In the genomic region with DNA sequence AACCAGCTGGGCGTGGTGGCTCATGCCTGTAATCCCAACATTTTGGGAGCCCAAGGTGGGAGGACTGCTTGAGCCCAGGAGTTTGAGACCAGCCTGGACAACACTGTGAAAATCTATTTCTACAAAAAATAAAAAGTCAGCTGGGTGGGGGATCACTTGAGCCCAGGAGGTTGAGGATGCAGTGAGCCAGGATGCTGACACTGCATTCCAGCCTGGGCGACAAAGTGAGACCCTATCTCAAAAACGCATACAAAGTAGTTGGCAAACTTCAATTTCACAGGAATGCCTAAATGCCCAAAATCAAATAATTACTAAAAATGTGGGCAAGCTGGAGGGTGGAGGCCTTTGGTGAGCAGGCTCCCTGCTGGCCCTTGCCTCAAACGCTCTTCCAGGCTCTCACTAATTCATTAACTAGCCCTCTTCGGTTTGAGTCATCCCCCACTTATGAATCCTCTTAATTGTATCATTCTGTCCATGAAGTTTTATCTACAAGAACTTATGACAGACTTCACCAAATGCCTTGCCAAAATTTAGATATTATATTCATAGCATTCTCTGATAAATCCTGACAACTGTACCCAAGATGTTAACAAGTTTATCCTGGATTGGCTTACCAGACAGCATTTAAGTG, we compare ENCODE assay signal across 16 cellular contexts.
DNase-seq lines count a peak whose midpoint lies in the region; ATAC-seq, FAIRE-seq and TF ChIP-seq lines count a peak whose summit lies in the region.
"Had no signal": no experiment of that assay in that cellular context is flagged by ENCODE, and none has a peak within 500 bp of the region (broad histone marks: within the 10 kb centered on the region; RNA-seq: fewer than 3 reads in every experiment).

No MANE protein-coding gene starts in this region.

- no peak for ATAC-seq in HG03432 (IDR thresholded peaks at IDR 0.05; ENCODE audit: unreplicated experiment)

- no peaks in the 10 kb centered on the region for H3K79me2 ChIP-seq in astrocyte (ENCODE audit: insufficient read depth, low read length)

- H3K4me3 ChIP-seq in astrocyte (ENCODE audit: insufficient read depth, low read depth, low read length): no peak overlapping the region

- H3K27ac Mint-ChIP-seq in T-helper 2 cell treated with Interferon-gamma antibody and Interleukin-4, amounts not matched to agents 5 μg/mL and 100 μg/mL, for 36 hours: peak overlapping the region; percentile 17
- H3K27ac Mint-ChIP-seq in astrocyte (ENCODE audit: unreplicated experiment): peak overlapping the region; percentile 95

- no peak overlapping the region for H2AFZ ChIP-seq in astrocyte (ENCODE audit: low read depth, low read length)

- H3K9ac ChIP-seq in astrocyte (ENCODE audit: low read length): no peak overlapping the region

- no peaks in the 10 kb centered on the region for H3K9me3 ChIP-seq in astrocyte (ENCODE audit: insufficient read depth, low read depth, low read length)

- no peaks in the 10 kb centered on the region for H3K9me3 Mint-ChIP-seq in T-helper 2 cell treated with Interferon-gamma antibody and Interleukin-4, amounts not matched to agents 5 μg/mL and 100 μg/mL, for 36 hours
- H3K9me3 Mint-ChIP-seq in astrocyte (ENCODE audit: unreplicated experiment): peaks cover 4% of the 10 kb centered on the region

- H3K4me1 Mint-ChIP-seq in T-helper 2 cell treated with Interferon-gamma antibody and Interleukin-4, amounts not matched to agents 5 μg/mL and 100 μg/mL, for 36 hours (ENCODE audit: low read depth): peaks cover 24% of the 10 kb centered on the region
- H3K4me1 Mint-ChIP-seq in astrocyte (ENCODE audit: low read depth, unreplicated experiment): peaks cover 22% of the 10 kb centered on the region

- H4K20me1 ChIP-seq in astrocyte (ENCODE audit: insufficient read depth, low read length): no peaks in the 10 kb centered on the region

- TF ChIP-seq POLR2A in GM12891 (IDR thresholded peaks at IDR 0.05; ENCODE audit: low read depth, low read length): no peak

- H3K27ac ChIP-seq in astrocyte (ENCODE audit: low read depth, low read length): no peak overlapping the region

- H3K36me3 ChIP-seq in astrocyte (ENCODE audit: insufficient read depth, low read length): no peaks in the 10 kb centered on the region

- no peak for DNase-seq in T-helper 2 cell treated with Interferon-gamma antibody and Interleukin-4, amounts not matched to agents 5 μg/mL and 100 μg/mL, for 36 hours (ENCODE audit: low spot score)
- DNase-seq in T-helper 2 cell (no peak), GM18507 (ENCODE audit: extremely low spot score, insufficient read length, low read depth) (no peak), astrocyte (ENCODE audit: low read depth) (no peak), renal cortical epithelial cell (ENCODE audit: low read depth) (peak; percentile 79), GM12891 (ENCODE audit: insufficient read length, low spot score) (no peak), NCI-H1930 (lab: John Stamatoyannopoulos, UW) (no peak)
- DNase-seq: activated naive CD4-positive, alpha-beta T cell treated with anti-CD3 and anti-CD28 coated beads, Interleukin-2, amount 50 U/mL, for 16 hours; hypothalamus; NCI-H2029; NCI-H774; SIG-M5; stimulated activated CD4-positive, alpha-beta T cell treated with anti-CD3 and anti-CD28 coated beads, Interleukin-4, amount 100 ng/mL, for 4 hours; stimulated activated naive CD4-positive, alpha-beta T cell had no signal

- TF ChIP-seq CTCF in astrocyte (IDR thresholded peaks at IDR 0.05; ENCODE audit: insufficient read depth, low read depth, low read length): no peak

- FAIRE-seq in GM18507 (lab: Jason Lieb, UNC) (peak; percentile 66), astrocyte (lab: Jason Lieb, UNC) (no peak), GM12891 (lab: Jason Lieb, UNC) (no peak)

- no peaks in the 10 kb centered on the region for H3K27me3 Mint-ChIP-seq in T-helper 2 cell treated with Interferon-gamma antibody and Interleukin-4, amounts not matched to agents 5 μg/mL and 100 μg/mL, for 36 hours (ENCODE audit: low read depth)
- H3K27me3 Mint-ChIP-seq in astrocyte (ENCODE audit: low read depth, unreplicated experiment): no peaks in the 10 kb centered on the region

- H3K27me3 ChIP-seq in astrocyte (ENCODE audit: insufficient read depth, low read length): no peaks in the 10 kb centered on the region

- no peak overlapping the region for H3K4me3 Mint-ChIP-seq in T-helper 2 cell treated with Interferon-gamma antibody and Interleukin-4, amounts not matched to agents 5 μg/mL and 100 μg/mL, for 36 hours
- no peak overlapping the region for H3K4me3 Mint-ChIP-seq in astrocyte (ENCODE audit: unreplicated experiment)
- H3K4me3 Mint-ChIP-seq: nephron had no signal

- no peak overlapping the region for H3K4me2 ChIP-seq in astrocyte (ENCODE audit: low read length)

- H3K36me3 Mint-ChIP-seq in T-helper 2 cell treated with Interferon-gamma antibody and Interleukin-4, amounts not matched to agents 5 μg/mL and 100 μg/mL, for 36 hours (ENCODE audit: low read depth): peaks cover 36% of the 10 kb centered on the region
- peaks cover 12% of the 10 kb centered on the region for H3K36me3 Mint-ChIP-seq in astrocyte (ENCODE audit: low read depth, unreplicated experiment)

- peaks cover 14% of the 10 kb centered on the region for H3K4me1 ChIP-seq in astrocyte (ENCODE audit: insufficient read depth, low read length)

TF ChIP-seq in GM12891, 5 proteins besides CTCF, POLR2A, EP300 and RAD21:
- TF ChIP-seq POU2F2 (IDR thresholded peaks at IDR 0.05; ENCODE audit: low read depth, low read length) (no peak), POLR2AphosphoS5 (IDR thresholded peaks at IDR 0.05; ENCODE audit: low read depth, low read length) (no peak), PAX5 (IDR thresholded peaks at IDR 0.05; ENCODE audit: insufficient read depth, low read length, severe bottlenecking) (no peak), TAF1 (IDR thresholded peaks at IDR 0.05; ENCODE audit: low read depth, low read length) (no peak), SPI1 (IDR thresholded peaks at IDR 0.05; ENCODE audit: low read depth, low read length) (no peak)
